In genomic region chr3:137764001-137764433, GRCh38 we compare ENCODE assay signal across 11 cellular contexts. TPM values are rescaled to one million over a fixed set of nuclear protein-coding genes. Genes with fewer than 3 reads are reported as not detected.
DNase-seq lines count a peak whose midpoint lies in the region.
"Had no signal": no experiment of that assay in that cellular context is flagged by ENCODE, and none has a peak within 500 bp of the region (broad histone marks: within the 10 kb centered on the region; RNA-seq: fewer than 3 reads in every experiment).

Gene SOX14 (plus strand): TSS chr3:137764315. CDS start chr3:137764785, 470 bp downstream.

- H3K9ac ChIP-seq in iPS-18a (ENCODE audit: low read length), result no peak within 1 kb of the TSS
- no peak within 1 kb of the TSS for H3K9ac ChIP-seq in stomach smooth muscle (ENCODE audit: low read length in 2 of 2)

- no peaks in the 10 kb centered on the region for H3K36me3 Mint-ChIP-seq in activated naive CD4-positive, alpha-beta T cell treated with anti-CD3 and anti-CD28 coated beads for 36 hours (ENCODE audit: low read depth)
- H3K36me3 Mint-ChIP-seq: CD4-positive, CD25-positive, alpha-beta regulatory T cell had no signal

- DNase-seq in activated naive CD4-positive, alpha-beta T cell treated with anti-CD3 and anti-CD28 coated beads for 36 hours, result peak; percentile 18
- DNase-seq in activated naive CD4-positive, alpha-beta T cell (lab: John Stamatoyannopoulos, UW), result no peak
- DNase-seq in NCI-H510A treated with DMSO at 0.1 percent for 48 hours (lab: John Stamatoyannopoulos, UW), result peak; percentile 59
- no peak for DNase-seq in amygdala (lab: John Stamatoyannopoulos, UW)
- DNase-seq in pons (ENCODE audit: low spot score), result no peak
- no peak for DNase-seq in NCI-H128 (lab: John Stamatoyannopoulos, UW; ENCODE audit: unreplicated experiment)
- DNase-seq: CD4-positive, CD25-positive, alpha-beta regulatory T cell had no signal

- H3K4me1 Mint-ChIP-seq in activated naive CD4-positive, alpha-beta T cell treated with anti-CD3 and anti-CD28 coated beads for 36 hours (ENCODE audit: low read depth), result peaks cover 6% of the 10 kb centered on the region

- H3K4me1 ChIP-seq in iPS-18a (ENCODE audit: control insufficient read depth, low read depth, low read length), result peaks cover 52% of the 10 kb centered on the region
- peaks cover 28% of the 10 kb centered on the region for H3K4me1 ChIP-seq in stomach smooth muscle (ENCODE audit: control insufficient read depth, insufficient read depth, low read length)

- H3K36me3 ChIP-seq in iPS-18a (ENCODE audit: control insufficient read depth, low read depth, low read length), result no peaks in the 10 kb centered on the region
- no peaks in the 10 kb centered on the region for H3K36me3 ChIP-seq in stomach smooth muscle (ENCODE audit: control insufficient read depth in 2 of 2, insufficient read depth in 2 of 2, low read length in 2 of 2)
- H3K36me3 ChIP-seq: thyroid gland had no signal

- no peaks in the 10 kb centered on the region for H3K9me3 Mint-ChIP-seq in activated naive CD4-positive, alpha-beta T cell treated with anti-CD3 and anti-CD28 coated beads for 36 hours

- no peak within 1 kb of the TSS for H3K27ac Mint-ChIP-seq in activated naive CD4-positive, alpha-beta T cell treated with anti-CD3 and anti-CD28 coated beads for 36 hours

- no peaks in the 10 kb centered on the region for H3K9me3 ChIP-seq in iPS-18a (ENCODE audit: control insufficient read depth, low read depth, low read length)
- no peaks in the 10 kb centered on the region for H3K9me3 ChIP-seq in stomach smooth muscle (ENCODE audit: control insufficient read depth in 2 of 2, low read length in 2 of 2)
- H3K9me3 ChIP-seq: thyroid gland had no signal

- peaks cover 100% of the 10 kb centered on the region for H3K27me3 ChIP-seq in iPS-18a (ENCODE audit: control insufficient read depth, insufficient read depth, low read length)
- H3K27me3 ChIP-seq in stomach smooth muscle (ENCODE audit: control insufficient read depth in 1 of 2, insufficient read depth in 2 of 2, low read length in 2 of 2), result peaks cover 72 to 82% of the 10 kb centered on the region in 2 donors

- H3K4me3 ChIP-seq in iPS-18a (ENCODE audit: low read length) (peak within 1 kb of the TSS; percentile 51), stomach smooth muscle (ENCODE audit: low read length in 2 of 2) (peak within 1 kb of the TSS; percentile 19 to 44)
- H3K4me3 ChIP-seq: thyroid gland had no signal

- H3K27me3 Mint-ChIP-seq in activated naive CD4-positive, alpha-beta T cell treated with anti-CD3 and anti-CD28 coated beads for 36 hours (ENCODE audit: low read depth), result peaks cover 86% of the 10 kb centered on the region

- CTCF ChIA-PET in activated naive CD4-positive, alpha-beta T cell treated with anti-CD3 and anti-CD28 coated beads for 36 hours (lab: Charles Lee), result no interaction called here

- intact Hi-C loops in activated naive CD4-positive, alpha-beta T cell treated with anti-CD3 and anti-CD28 coated beads for 36 hours (cut with micrococcal nuclease), result no loop called here

- H3K4me3 Mint-ChIP-seq in activated naive CD4-positive, alpha-beta T cell treated with anti-CD3 and anti-CD28 coated beads for 36 hours, result no peak within 1 kb of the TSS

- no peak within 1 kb of the TSS for H3K27ac ChIP-seq in iPS-18a (ENCODE audit: low read length)
- H3K27ac ChIP-seq in stomach smooth muscle (ENCODE audit: low read length), result no peak within 1 kb of the TSS
- H3K27ac ChIP-seq: RWPE1, thyroid gland had no signal

RNA-seq across cellular contexts. Expression of gene SOX14, which starts in this region (rescaled TPM):
- total RNA-seq in activated naive CD4-positive, alpha-beta T cell treated with anti-CD3 and anti-CD28 coated beads for 36 hours, result not detected
- total RNA-seq: CD4-positive, CD25-positive, alpha-beta regulatory T cell; thyroid gland had no signal

Comparison
In these comparisons a context has a peak if more than half of its experiments do, and no peak if none do; other contexts are left out.
1. Peak in DNase-seq in activated naive CD4-positive, alpha-beta T cell treated with anti-CD3 and anti-CD28 coated beads for 36 hours; RNA of the gene not detected or under 1 TPM.